In genomic region chr4:111957131-111957530, GRCh38 we compare ENCODE assay signal across 9 cellular contexts.
"Had no signal": no experiment of that assay in that cellular context is flagged by ENCODE, and none has a peak within 500 bp of the region (broad histone marks: within the 10 kb centered on the region; RNA-seq: fewer than 3 reads in every experiment).

No MANE protein-coding gene starts in this region.

- H2AFZ ChIP-seq: GM23248 had no signal

- H3K4me3 ChIP-seq: GM23248, K562 had no signal

- H3K27ac ChIP-seq: GM23248 had no signal

- ATAC-seq: K562 had no signal

- H3K9ac ChIP-seq: GM23248 had no signal

- FAIRE-seq: H54, HTR-8/SVneo, K562 had no signal

- DNase-seq: GM23248, GOT3, H9, HCEC 1CT, IMR-90, KG1 had no signal
